ENCODE assay signal across 1 cellular context in genomic region chr11:102268083-102268984, GRCh38.
TF ChIP-seq lines count a peak whose summit lies in the region.

No MANE protein-coding gene starts in this region.

TF ChIP-seq in HepG2, 621 proteins besides CTCF, POLR2A, EP300 and RAD21 (continued from another document and continues in another):
- TF ChIP-seq ZNF281 (CRISPR knock-in tag; IDR thresholded peaks at IDR 0.05; ENCODE audit: borderline replicate concordance) (peak; percentile 64), ZNF441 (CRISPR knock-in tag; IDR thresholded peaks at IDR 0.05; ENCODE audit: borderline replicate concordance) (peak; percentile 92), TBX2 (CRISPR knock-in tag; IDR thresholded peaks at IDR 0.05; ENCODE audit: borderline replicate concordance) (peak; percentile 46; the same call in 1 of the 2 replicates), PRPF4 (IDR thresholded peaks at IDR 0.05; ENCODE audit: low read depth, low read length, poor library complexity, severe bottlenecking) (no peak), ZNF639 (CRISPR knock-in tag; conservative IDR thresholded peaks at IDR 0.05) (no peak), MEIS1 (CRISPR knock-in tag; IDR thresholded peaks at IDR 0.05; ENCODE audit: borderline replicate concordance) (0 out of 2 replicates have a peak, but pooled peaks have one; percentile 39), U2AF2 (IDR thresholded peaks at IDR 0.05; ENCODE audit: low read depth, low read length) (no peak), ZNF574 (CRISPR knock-in tag; IDR thresholded peaks at IDR 0.05) (peak; percentile 15; the same call in 1 of the 2 replicates), ZNF138 (CRISPR knock-in tag; IDR thresholded peaks at IDR 0.05; ENCODE audit: low read depth) (0 out of 2 replicates have a peak, but pooled peaks have one; percentile 41), ZZZ3 (CRISPR knock-in tag; IDR thresholded peaks at IDR 0.05; ENCODE audit: borderline replicate concordance) (no peak), YEATS4 (CRISPR knock-in tag; IDR thresholded peaks at IDR 0.05; ENCODE audit: borderline replicate concordance) (peak; percentile 39; the same call in 1 of the 2 replicates), ZNF850 (CRISPR knock-in tag; conservative IDR thresholded peaks at IDR 0.05) (no peak), ZNF607 (CRISPR knock-in tag; IDR thresholded peaks at IDR 0.05; ENCODE audit: borderline replicate concordance) (no peak), ZNF841 (CRISPR knock-in tag; IDR thresholded peaks at IDR 0.05; ENCODE audit: borderline replicate concordance) (no peak), RELA (CRISPR knock-in tag; IDR thresholded peaks at IDR 0.05) (no peak), GABPB1 (CRISPR knock-in tag; IDR thresholded peaks at IDR 0.05) (peak; percentile 74), ZNF567 (CRISPR knock-in tag; IDR thresholded peaks at IDR 0.05; ENCODE audit: borderline replicate concordance) (no peak), ELF3 (CRISPR knock-in tag; IDR thresholded peaks at IDR 0.05) (peak; percentile 57), ZNF367 (CRISPR knock-in tag; IDR thresholded peaks at IDR 0.05; ENCODE audit: borderline replicate concordance) (0 out of 2 replicates have a peak, but pooled peaks have one; percentile 47), EZH2 (conservative IDR thresholded peaks at IDR 0.05; ENCODE audit: low read depth, low read length) (no peak), KLF16 (CRISPR knock-in tag; IDR thresholded peaks at IDR 0.05) (0 out of 4 replicates have a peak, but pooled peaks of 1 of the 2 experiments have one; percentile 13), ZNF609 (CRISPR knock-in tag; IDR thresholded peaks at IDR 0.05; ENCODE audit: borderline replicate concordance) (0 out of 2 replicates have a peak, but pooled peaks have one; percentile 39), PPARG (CRISPR knock-in tag; conservative IDR thresholded peaks at IDR 0.05) (0 out of 2 replicates have a peak, but pooled peaks have one; percentile 22), ZMYM2 (CRISPR knock-in tag; IDR thresholded peaks at IDR 0.05) (no peak), THYN1 (CRISPR knock-in tag; IDR thresholded peaks at IDR 0.05; ENCODE audit: borderline replicate concordance, low read depth) (no peak), FOXO1 (CRISPR knock-in tag; IDR thresholded peaks at IDR 0.05) (no peak; the same call in 1 of the 2 replicates), SALL1 (CRISPR knock-in tag; IDR thresholded peaks at IDR 0.05) (peak; percentile 11; the same call in 1 of the 2 replicates), HIC2 (CRISPR knock-in tag; IDR thresholded peaks at IDR 0.05; ENCODE audit: low read depth) (peak; percentile 66; the same call in 1 of the 2 replicates)
- TF ChIP-seq, protein P1, sequence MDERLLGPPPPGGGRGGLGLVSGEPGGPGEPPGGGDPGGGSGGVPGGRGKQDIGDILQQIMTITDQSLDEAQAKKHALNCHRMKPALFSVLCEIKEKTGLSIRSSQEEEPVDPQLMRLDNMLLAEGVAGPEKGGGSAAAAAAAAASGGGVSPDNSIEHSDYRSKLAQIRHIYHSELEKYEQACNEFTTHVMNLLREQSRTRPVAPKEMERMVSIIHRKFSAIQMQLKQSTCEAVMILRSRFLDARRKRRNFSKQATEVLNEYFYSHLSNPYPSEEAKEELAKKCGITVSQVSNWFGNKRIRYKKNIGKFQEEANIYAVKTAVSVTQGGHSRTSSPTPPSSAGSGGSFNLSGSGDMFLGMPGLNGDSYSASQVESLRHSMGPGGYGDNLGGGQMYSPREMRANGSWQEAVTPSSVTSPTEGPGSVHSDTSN (CRISPR knock-in tag; IDR thresholded peaks at IDR 0.05): 0 out of 2 replicates have a peak, but pooled peaks have one; percentile 45
- TF ChIP-seq, protein P2, sequence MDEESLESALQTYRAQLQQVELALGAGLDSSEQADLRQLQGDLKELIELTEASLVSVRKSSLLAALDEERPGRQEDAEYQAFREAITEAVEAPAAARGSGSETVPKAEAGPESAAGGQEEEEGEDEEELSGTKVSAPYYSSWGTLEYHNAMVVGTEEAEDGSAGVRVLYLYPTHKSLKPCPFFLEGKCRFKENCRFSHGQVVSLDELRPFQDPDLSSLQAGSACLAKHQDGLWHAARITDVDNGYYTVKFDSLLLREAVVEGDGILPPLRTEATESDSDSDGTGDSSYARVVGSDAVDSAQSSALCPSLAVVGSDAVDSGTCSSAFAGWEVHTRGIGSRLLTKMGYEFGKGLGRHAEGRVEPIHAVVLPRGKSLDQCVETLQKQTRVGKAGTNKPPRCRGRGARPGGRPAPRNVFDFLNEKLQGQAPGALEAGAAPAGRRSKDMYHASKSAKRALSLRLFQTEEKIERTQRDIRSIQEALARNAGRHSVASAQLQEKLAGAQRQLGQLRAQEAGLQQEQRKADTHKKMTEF (CRISPR knock-in tag; IDR thresholded peaks at IDR 0.05): peak; percentile 20; the same call in 1 of the 2 replicates
- TF ChIP-seq, protein P3, sequence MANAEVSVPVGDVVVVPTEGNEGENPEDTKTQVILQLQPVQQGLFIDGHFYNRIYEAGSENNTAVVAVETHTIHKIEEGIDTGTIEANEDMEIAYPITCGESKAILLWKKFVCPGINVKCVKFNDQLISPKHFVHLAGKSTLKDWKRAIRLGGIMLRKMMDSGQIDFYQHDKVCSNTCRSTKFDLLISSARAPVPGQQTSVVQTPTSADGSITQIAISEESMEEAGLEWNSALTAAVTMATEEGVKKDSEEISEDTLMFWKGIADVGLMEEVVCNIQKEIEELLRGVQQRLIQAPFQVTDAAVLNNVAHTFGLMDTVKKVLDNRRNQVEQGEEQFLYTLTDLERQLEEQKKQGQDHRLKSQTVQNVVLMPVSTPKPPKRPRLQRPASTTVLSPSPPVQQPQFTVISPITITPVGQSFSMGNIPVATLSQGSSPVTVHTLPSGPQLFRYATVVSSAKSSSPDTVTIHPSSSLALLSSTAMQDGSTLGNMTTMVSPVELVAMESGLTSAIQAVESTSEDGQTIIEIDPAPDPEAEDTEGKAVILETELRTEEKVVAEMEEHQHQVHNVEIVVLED (CRISPR knock-in tag; IDR thresholded peaks at IDR 0.05; ENCODE audit: borderline replicate concordance): no peak
